ENCODE assay signal across 11 cellular contexts in genomic region chr9:132163876-132164603, GRCh38. TPM values are rescaled to one million over a fixed set of nuclear protein-coding genes. Genes with fewer than 3 reads are reported as not detected.
A peak's percentile ranks its signal among the peaks of the same experiment; 100 is the strongest.
DNase-seq lines count a peak whose midpoint lies in the region; ATAC-seq, FAIRE-seq and TF ChIP-seq lines count a peak whose summit lies in the region.
"Had no signal": no experiment of that assay in that cellular context is flagged by ENCODE, and none has a peak within 500 bp of the region (broad histone marks: within the 10 kb centered on the region; RNA-seq: fewer than 3 reads in every experiment).

No MANE protein-coding gene starts in this region.

- peaks cover 12% of the 10 kb centered on the region for H3K23me2 ChIP-seq in H9 (ENCODE audit: insufficient read length, low read depth, low read length, poor library complexity, severe bottlenecking)

- H3K27me3 ChIP-seq in H9 (ENCODE audit: insufficient read depth, low read length) = peaks cover 35% of the 10 kb centered on the region; the same call in 1 of the 2 replicates

- H3K4me1 Mint-ChIP-seq in H9 = peaks cover 8 to 42% of the 10 kb centered on the region in 2 experiments
- peaks cover 26% of the 10 kb centered on the region for H3K4me1 Mint-ChIP-seq in chondrocyte (ENCODE audit: low read depth)
- H3K4me1 Mint-ChIP-seq in memory B cell = peaks cover 10% of the 10 kb centered on the region

- FAIRE-seq in A549 (lab: Jason Lieb, UNC) = no peak
- FAIRE-seq: GM12892 had no signal

- H3K18ac ChIP-seq in H9 (ENCODE audit: insufficient read length, low read depth, low read length) = no peak overlapping the region

- H2BK20ac ChIP-seq in H9 (ENCODE audit: low read depth, low read length, poor library complexity, severe bottlenecking) = no peak overlapping the region

- no peak overlapping the region for H2BK5ac ChIP-seq in H9 (ENCODE audit: insufficient read length, low read length)

- ATAC-seq in A549 = no peak
- no peak for ATAC-seq in memory B cell (ENCODE audit: low read depth)
- ATAC-seq in GM18868 (IDR thresholded peaks at IDR 0.05; ENCODE audit: unreplicated experiment) = no peak
- no peak for ATAC-seq in GM21447 (IDR thresholded peaks at IDR 0.05; ENCODE audit: unreplicated experiment)

- peaks cover 90% of the 10 kb centered on the region for H3K27me3 Mint-ChIP-seq in H9 (ENCODE audit: low read depth)
- H3K27me3 Mint-ChIP-seq in chondrocyte (ENCODE audit: low read depth) = peaks cover 52% of the 10 kb centered on the region
- peaks cover 36% of the 10 kb centered on the region for H3K27me3 Mint-ChIP-seq in memory B cell

- H3K4me3 Mint-ChIP-seq in H9 = peak overlapping the region; percentile 34 to 77
- peak overlapping the region; percentile 8 for H3K4me3 Mint-ChIP-seq in chondrocyte (ENCODE audit: unreplicated experiment)
- peak overlapping the region; percentile 37 for H3K4me3 Mint-ChIP-seq in memory B cell

- H3K79me2 ChIP-seq in H9 (ENCODE audit: insufficient read depth, low read length) = no peaks in the 10 kb centered on the region

- H3K36me3 Mint-ChIP-seq in H9 (ENCODE audit: insufficient read depth in 1 of 3, low read depth in 3 of 3) = no peaks in the 10 kb centered on the region; a peak in 1 of 7 replicates
- peaks cover 1% of the 10 kb centered on the region for H3K36me3 Mint-ChIP-seq in chondrocyte (ENCODE audit: low read depth)
- H3K36me3 Mint-ChIP-seq in memory B cell = peaks cover 2% of the 10 kb centered on the region

- POLR2A ChIA-PET in A549 (lab: Yijun Ruan, JAX) = no interaction called here

- H2BK12ac ChIP-seq in H9 (ENCODE audit: insufficient read length, low read depth, low read length) = no peak overlapping the region

- H3K9ac ChIP-seq in H9 (ENCODE audit: extremely low read depth, insufficient read length, low read length) = no peak overlapping the region

- H3K27ac ChIP-seq in A549 = no peak overlapping the region
- no peak overlapping the region for H3K27ac ChIP-seq in H9 (ENCODE audit: insufficient read length, low read depth, low read length)

- no peak overlapping the region for H3K56ac ChIP-seq in H9 (ENCODE audit: insufficient read length, low read depth, low read length)

- H4K20me1 ChIP-seq in H9 (ENCODE audit: control insufficient read depth, insufficient read depth, insufficient read length) = no peaks in the 10 kb centered on the region

- no peak overlapping the region for H3T11ph ChIP-seq in H9 (ENCODE audit: low read length)

- no peak overlapping the region for H3K4ac ChIP-seq in H9 (ENCODE audit: low read depth, low read length)

- H2AFZ ChIP-seq in H9 (ENCODE audit: low read length) = no peak overlapping the region

- H2BK15ac ChIP-seq in H9 (ENCODE audit: low read depth, low read length) = no peak overlapping the region

- H3K27ac Mint-ChIP-seq in H9 = no peak overlapping the region
- H3K27ac Mint-ChIP-seq in chondrocyte (ENCODE audit: unreplicated experiment) = no peak overlapping the region
- peak overlapping the region; percentile 7 for H3K27ac Mint-ChIP-seq in memory B cell

- H3K4me3 ChIP-seq in A549 = peak overlapping the region; percentile 95; the same call in 2 of the 3 replicates

- TF ChIP-seq CTCF in A549 (IDR thresholded peaks at IDR 0.05) = no peak
- TF ChIP-seq CTCF in H9 (conservative IDR thresholded peaks at IDR 0.05) = no peak
- no peak for TF ChIP-seq CTCF in chondrocyte (IDR thresholded peaks at IDR 0.05)

- DNase-seq in A549 (ENCODE audit: low read depth in 1 of 2, low spot score in 1 of 2) = no peak
- DNase-seq in H9 = no peak
- DNase-seq in chondrocyte (ENCODE audit: low spot score) = peak; percentile 63
- no peak for DNase-seq in memory B cell (ENCODE audit: low spot score in 2 of 2)
- no peak for DNase-seq in NCI-H510A treated with DMSO at 0.1 percent for 48 hours (lab: John Stamatoyannopoulos, UW)
- DNase-seq in NCI-H774 (lab: John Stamatoyannopoulos, UW) = no peak
- DNase-seq: activated naive CD4-positive, alpha-beta T cell; Karpas-422 had no signal

- TF ChIP-seq RAD21 in A549 (conservative IDR thresholded peaks at IDR 0.05 in 1 of 2, IDR thresholded peaks at IDR 0.05 in 1 of 2) = no peak

- H3K4me1 ChIP-seq in A549 (peaks cover 24% of the 10 kb centered on the region), H9 (ENCODE audit: insufficient read depth, low read length) (peaks cover 3% of the 10 kb centered on the region; the same call in 1 of the 2 replicates)

- no peak overlapping the region for H4K8ac ChIP-seq in H9 (replicated peaks; ENCODE audit: insufficient read length, low read depth, low read length)

- H2AK5ac ChIP-seq in H9 (ENCODE audit: insufficient read length, low read length) = no peak overlapping the region

- 90% methylated on average over 44 of the region's 45 CpGs for WGBS in A549 (ENCODE audit: missing lambda C conversion rate)
- WGBS in H9 (ENCODE audit: extremely low coverage, insufficient read length, low lambda C conversion rate) = no CpG with 5 or more reads among the region's 45 CpGs

- H3K9me3 ChIP-seq in A549 = no peaks in the 10 kb centered on the region
- H3K9me3 ChIP-seq in H9 (ENCODE audit: control insufficient read depth, low read depth, low read length) = no peaks in the 10 kb centered on the region

- H4K91ac ChIP-seq in H9 (ENCODE audit: insufficient read length, low read depth, low read length) = no peak overlapping the region

- no peak overlapping the region for H3K14ac ChIP-seq in H9 (ENCODE audit: insufficient read depth, low read length)

- no peaks in the 10 kb centered on the region for H3K79me1 ChIP-seq in H9 (ENCODE audit: insufficient read depth, low read depth, low read length, poor library complexity, severe bottlenecking)

- H3K4me2 ChIP-seq in A549 = peak overlapping the region; percentile 99
- H3K4me2 ChIP-seq in H9 (ENCODE audit: insufficient read depth, insufficient read length, low read length) = peak overlapping the region; percentile 0

- no peak overlapping the region for H2BK120ac ChIP-seq in H9 (ENCODE audit: low read depth, low read length, poor library complexity, severe bottlenecking)

- H3K23ac ChIP-seq in H9 (ENCODE audit: insufficient read length, low read depth, low read length) = no peak overlapping the region

- no peak overlapping the region for H4K5ac ChIP-seq in H9 (ENCODE audit: insufficient read length, low read depth, low read length)

- H3K9me3 Mint-ChIP-seq in H9 = peaks cover 2 to 4% of the 10 kb centered on the region in 2 experiments; a peak in 4 of 5 replicates
- no peaks in the 10 kb centered on the region for H3K9me3 Mint-ChIP-seq in chondrocyte (ENCODE audit: low read depth)
- H3K9me3 Mint-ChIP-seq in memory B cell = no peaks in the 10 kb centered on the region

- CTCF ChIA-PET in A549 (lab: Yijun Ruan, JAX) = interaction anchor here (0.6 to 11.1 kb wide), 8 partner anchors 8 to 1254 kb away, joined by 3 to 197 read pairs (median 3); no protein-coding TSS in a partner anchor

- no peak for TF ChIP-seq EP300 in A549 (IDR thresholded peaks at IDR 0.05)

- TF ChIP-seq POLR2A in A549 (IDR thresholded peaks at IDR 0.05; ENCODE audit: low read length) = no peak

TF ChIP-seq in A549, 52 proteins besides CTCF, POLR2A, EP300 and RAD21:
- no peak for TF ChIP-seq MAFK (IDR thresholded peaks at IDR 0.05; ENCODE audit: partially characterized antibody)

RNA-seq across cellular contexts. Expression of gene NTNG2, which starts 2.2 kb away (rescaled TPM):
- polyA plus RNA-seq in A549 (2011; rRNA removed) (1.0 and 1.4 TPM in 2 replicates), A549 (2017; fragmentation: RNase III; extraction: RNeasy Plus Mini Kit Qiagen cat#74134 plus additional on column Dnase treatment) (0.46 to 1.1 TPM (median 0.52 TPM) in 3 replicates)
- 0.50 and 1.6 TPM in 2 replicates for polyA plus RNA-seq in A549 (2012; cell fraction: cytosol; rRNA removed)
- polyA plus RNA-seq in A549 (2012; cell fraction: nucleus; rRNA removed) = 1.8 and 4.2 TPM in 2 replicates
- polyA minus RNA-seq in A549 (2011; rRNA and poly(A)+ RNA removed) = 0.87 and 1.4 TPM in 2 replicates
- total RNA-seq in H9 (2021) (0.52 and 0.66 TPM in 2 replicates), chondrocyte (3.0 to 4.8 TPM (median 3.4 TPM) in 3 replicates)
